16 cellular contexts compared by ENCODE assay signal in genomic region chr3:158819282-158819681, GRCh38.
"Had no signal": no experiment of that assay in that cellular context is flagged by ENCODE, and none has a peak within 500 bp of the region (broad histone marks: within the 10 kb centered on the region; RNA-seq: fewer than 3 reads in every experiment).

No MANE protein-coding gene starts in this region.

- H3K9me3 ChIP-seq: ovary had no signal

- ATAC-seq: activated CD8-positive, alpha-beta T cell treated with anti-CD3 and anti-CD28 coated beads for 36 hours; activated T-cell treated with anti-CD3 and anti-CD28 coated beads, Interleukin-2, amount 50 U/mL, for 72 hours; effector memory CD8-positive, alpha-beta T cell; stimulated activated naive B cell treated with anti-CD40 and anti-IgM and Interleukin-4, amounts not matched to agents 10 μg/mL and 1 μg/mL and 100 μg/mL, for 72 hours; T-cell had no signal

- H3K27me3 ChIP-seq: cardiac muscle cell, ovary had no signal

- H3K27ac ChIP-seq: cardiac muscle cell, epithelial cell of prostate, ovary, WERI-Rb-1 had no signal

- H3K4me3 ChIP-seq: cardiac muscle cell, ovary had no signal

- DNase-seq: activated CD4-positive, alpha-beta T cell treated with anti-CD3 and anti-CD28 coated beads for 4 hours; activated CD8-positive, alpha-beta memory T cell treated with anti-CD3 and anti-CD28 coated beads, Interleukin-2, amount 50 U/mL, for 4 hours; activated CD8-positive, alpha-beta T cell treated with anti-CD3 and anti-CD28 coated beads for 36 hours; activated naive CD4-positive, alpha-beta T cell; activated T-cell treated with anti-CD3 and anti-CD28 coated beads, Interleukin-2, amount 50 U/mL, for 72 hours; cortex of kidney; effector memory CD8-positive, alpha-beta T cell; ovary; stimulated activated CD4-positive, alpha-beta T cell treated with anti-CD3 and anti-CD28 coated beads, Interleukin-2, amount 100 ng/mL, for 24 hours; stimulated activated naive B cell treated with anti-CD40 and anti-IgM and Interleukin-4, amounts not matched to agents 10 μg/mL and 1 μg/mL and 100 μg/mL, for 72 hours; T-cell; T1000; WERI-Rb-1 had no signal

- H3K36me3 ChIP-seq: ovary had no signal

- FAIRE-seq: astrocyte had no signal
